ENCODE assay signal across 22 cellular contexts in the genomic region with DNA sequence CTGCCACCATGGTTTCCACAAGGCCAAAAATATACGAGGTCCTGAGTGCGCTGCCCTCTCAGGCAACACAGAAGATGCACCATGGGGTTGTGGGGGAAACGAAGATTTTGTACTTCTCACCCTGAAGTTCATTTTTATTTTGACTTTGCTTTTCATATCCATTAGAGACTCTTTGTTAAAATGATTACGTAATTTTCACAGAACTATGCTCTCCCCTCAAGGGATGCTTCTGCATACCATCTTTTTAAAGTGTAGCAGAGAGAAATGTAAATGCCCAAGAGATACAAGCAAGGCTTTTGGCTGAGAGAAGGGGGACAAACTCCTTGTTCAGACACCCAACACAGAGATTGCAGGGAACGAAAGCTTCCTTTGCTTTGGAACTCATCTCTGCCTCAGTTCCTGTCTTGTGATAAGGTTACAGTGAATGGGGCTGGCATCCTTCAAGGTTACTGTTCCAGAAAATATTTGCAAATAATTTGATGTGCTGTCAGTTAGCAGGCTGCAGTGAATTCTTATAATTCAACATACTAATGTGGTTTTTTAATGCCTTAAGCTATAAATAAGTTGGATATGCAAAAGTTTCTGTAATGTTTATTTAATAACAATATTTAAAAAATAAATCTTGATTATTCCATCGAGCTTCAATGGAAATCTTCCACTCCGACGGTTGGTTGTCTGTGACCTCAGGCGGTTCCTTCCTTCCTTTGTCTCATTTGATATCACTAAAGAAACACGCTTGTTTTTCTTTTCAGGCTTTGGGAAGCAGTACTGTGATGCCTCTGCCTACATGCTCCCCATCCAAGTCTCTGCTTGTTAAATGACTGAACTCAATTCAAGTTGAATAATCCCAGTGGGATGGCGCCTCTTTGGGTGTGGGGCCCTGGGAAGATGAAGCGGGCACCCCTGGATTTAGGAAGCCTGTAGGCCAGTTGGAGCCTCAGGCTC.
"Had no signal": no experiment of that assay in that cellular context is flagged by ENCODE, and none has a peak within 500 bp of the region (broad histone marks: within the 10 kb centered on the region; RNA-seq: fewer than 3 reads in every experiment).

No MANE protein-coding gene starts in this region.

- H3K4me3 ChIP-seq: left lung, lower lobe of right lung, ovary, sigmoid colon, spleen, tibial nerve, uterus had no signal

- H3K27me3 Mint-ChIP-seq: type B pancreatic cell had no signal

- H3K27ac ChIP-seq: left lung, lower lobe of right lung, ovary, sigmoid colon, spleen, tibial nerve, uterus had no signal

- H3K36me3 ChIP-seq: left lung, lower lobe of right lung, ovary, sigmoid colon, spleen, tibial nerve, uterus had no signal

- H3K27ac Mint-ChIP-seq: immature natural killer cell; naive thymus-derived CD8-positive, alpha-beta T cell; nephron; progenitor cell of endocrine pancreas; stimulated activated effector memory CD8-positive, alpha-beta T cell treated with anti-CD3 and anti-CD28 coated beads, Interleukin-12 subunit alpha, Interleukin-12 subunit beta, amount 100 ng/mL, for 72 hours; stimulated activated naive CD8-positive, alpha-beta T cell treated with anti-CD3 and anti-CD28 coated beads, Interleukin-15, Interleukin-2, amounts not matched to agents 100 ng/mL and 50 ng/mL, for 24 hours; type B pancreatic cell had no signal

- DNase-seq: hypothalamus; immature natural killer cell; left colon; lower lobe of right lung; mammary epithelial cell; mesenchymal stem cell; naive thymus-derived CD8-positive, alpha-beta T cell; ovary; sigmoid colon; small intestine; spleen; stimulated activated CD4-positive, alpha-beta T cell treated with anti-CD3 and anti-CD28 coated beads, Interleukin-4, amount 100 ng/mL, for 24 hours; stimulated activated naive CD4-positive, alpha-beta T cell; uterus had no signal

- ATAC-seq: left colon; left lung; lower lobe of right lung; naive thymus-derived CD8-positive, alpha-beta T cell; stimulated activated effector memory CD8-positive, alpha-beta T cell treated with anti-CD3 and anti-CD28 coated beads, Interleukin-12 subunit alpha, Interleukin-12 subunit beta, amount 100 ng/mL, for 72 hours had no signal

- H3K4me1 ChIP-seq: left lung, lower lobe of right lung, sigmoid colon, spleen, tibial nerve, uterus had no signal

- H3K4me3 Mint-ChIP-seq: immature natural killer cell; naive thymus-derived CD8-positive, alpha-beta T cell; nephron; neural crest cell; stimulated activated effector memory CD8-positive, alpha-beta T cell treated with anti-CD3 and anti-CD28 coated beads, Interleukin-12 subunit alpha, Interleukin-12 subunit beta, amount 100 ng/mL, for 72 hours; stimulated activated naive CD8-positive, alpha-beta T cell treated with anti-CD3 and anti-CD28 coated beads, Interleukin-15, Interleukin-2, amounts not matched to agents 100 ng/mL and 50 ng/mL, for 24 hours had no signal

- H3K4me1 Mint-ChIP-seq: immature natural killer cell; naive thymus-derived CD8-positive, alpha-beta T cell; nephron; stimulated activated effector memory CD8-positive, alpha-beta T cell treated with anti-CD3 and anti-CD28 coated beads, Interleukin-12 subunit alpha, Interleukin-12 subunit beta, amount 100 ng/mL, for 72 hours had no signal

- H3K9me3 ChIP-seq: ovary, sigmoid colon, uterus had no signal

- H3K36me3 Mint-ChIP-seq: stimulated activated effector memory CD8-positive, alpha-beta T cell treated with anti-CD3 and anti-CD28 coated beads, Interleukin-12 subunit alpha, Interleukin-12 subunit beta, amount 100 ng/mL, for 72 hours; type B pancreatic cell had no signal

- H3K27me3 ChIP-seq: ovary, sigmoid colon, tibial nerve, uterus had no signal
